Comparison of ENCODE assay signal across 8 cellular contexts in the genomic region with DNA sequence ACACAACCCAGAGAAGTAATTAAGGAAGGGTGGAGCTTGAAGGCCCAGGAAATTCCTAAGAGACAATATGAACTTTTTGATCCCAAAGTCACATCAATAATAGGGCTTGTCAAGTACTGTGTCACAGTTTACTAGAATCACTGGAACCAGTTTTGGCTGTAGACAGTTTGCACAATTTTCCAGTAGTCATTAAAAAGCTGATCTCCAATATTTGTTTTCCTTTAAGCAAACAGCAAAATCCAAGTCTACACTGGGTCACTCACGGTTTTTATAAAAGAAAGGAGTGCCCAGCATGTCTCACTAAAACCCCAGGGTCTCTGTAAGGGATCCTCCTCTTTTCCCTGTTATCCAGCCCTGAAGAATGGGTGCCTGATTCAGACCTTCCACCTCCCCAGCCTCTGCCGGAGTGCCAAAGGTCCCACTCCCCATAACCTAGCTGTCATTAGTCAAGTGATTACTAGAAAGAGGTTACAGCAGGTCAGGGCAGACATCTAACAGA. TPM values are rescaled to one million over a fixed set of nuclear protein-coding genes. Genes with fewer than 3 reads are reported as not detected.
A peak's percentile ranks its signal among the peaks of the same experiment; 100 is the strongest.
DNase-seq lines count a peak whose midpoint lies in the region; ATAC-seq and TF ChIP-seq lines count a peak whose summit lies in the region.

No MANE protein-coding gene starts in this region.

- no peaks in the 10 kb centered on the region for H3K36me3 ChIP-seq in RWPE2 (ENCODE audit: low read depth)
- no peaks in the 10 kb centered on the region for H3K36me3 ChIP-seq in fibroblast of lung (ENCODE audit: control insufficient read depth, insufficient read depth, low read length)
- H3K36me3 ChIP-seq in prostate gland: no peaks in the 10 kb centered on the region

- TF ChIP-seq CTCF in RWPE2 (IDR thresholded peaks at IDR 0.05; ENCODE audit: poor library complexity, severe bottlenecking) (no peak), fibroblast of lung (conservative IDR thresholded peaks at IDR 0.05 in 1 of 2, IDR thresholded peaks at IDR 0.05 in 1 of 2; ENCODE audit: low read depth in 1 of 2, low read length in 2 of 2) (no peak), prostate gland (IDR thresholded peaks at IDR 0.05) (no peak)

- H3K4me3 ChIP-seq in RWPE2 (ENCODE audit: severe bottlenecking): peak overlapping the region; percentile 80
- H3K4me3 ChIP-seq in fibroblast of lung (replicated peaks in 1 of 4; ENCODE audit: control extremely low read depth in 1 of 4, insufficient read depth in 1 of 4, low read depth in 3 of 4, low read length in 4 of 4): peak overlapping the region; percentile 94 to 99 (median 98)
- H3K4me3 ChIP-seq in prostate gland: peak overlapping the region; percentile 86

- peak overlapping the region; percentile 95 for H3K9ac ChIP-seq in fibroblast of lung (ENCODE audit: insufficient read depth, low read length)

- peak overlapping the region; percentile 90 for H3K4me2 ChIP-seq in fibroblast of lung (ENCODE audit: extremely low read depth, insufficient read depth, low read length)

- DNase-seq in ELF-1 (ENCODE audit: low read depth, low spot score): peak; percentile 13
- DNase-seq in RWPE2 (ENCODE audit: low spot score): no peak
- DNase-seq in fibroblast of lung (ENCODE audit: low read depth in 2 of 2): no peak
- DNase-seq in prostate gland (ENCODE audit: low spot score): no peak
- DNase-seq in D341Med (ENCODE audit: low spot score): no peak
- DNase-seq in posterior cingulate gyrus: no peak
- no peak for DNase-seq in MV-4-11 (lab: John Stamatoyannopoulos, UW)

- TF ChIP-seq POLR2A in prostate gland (IDR thresholded peaks at IDR 0.05): no peak

- H3K9me3 ChIP-seq in RWPE2 (ENCODE audit: severe bottlenecking) (no peaks in the 10 kb centered on the region), fibroblast of lung (ENCODE audit: control insufficient read depth, insufficient read depth, low read depth, low read length) (no peaks in the 10 kb centered on the region), prostate gland (no peaks in the 10 kb centered on the region)

- H3K27me3 ChIP-seq in RWPE2 (ENCODE audit: insufficient read depth, poor library complexity, severe bottlenecking) (no peaks in the 10 kb centered on the region), fibroblast of lung (ENCODE audit: control insufficient read depth, insufficient read depth, low read length) (no peaks in the 10 kb centered on the region), prostate gland (replicated peaks; ENCODE audit: insufficient read depth) (no peaks in the 10 kb centered on the region)

- peaks cover 9% of the 10 kb centered on the region for H3K79me2 ChIP-seq in fibroblast of lung (ENCODE audit: control insufficient read depth, insufficient read depth, low read length)

- H3K27ac ChIP-seq in RWPE2 (ENCODE audit: poor library complexity, severe bottlenecking) (peak overlapping the region; percentile 37), fibroblast of lung (ENCODE audit: insufficient read depth, low read length) (peak overlapping the region; percentile 87), prostate gland (peak overlapping the region; percentile 93)

- H4K20me1 ChIP-seq in fibroblast of lung (ENCODE audit: control insufficient read depth, extremely low read depth, insufficient read depth, low read length): no peaks in the 10 kb centered on the region

- intact Hi-C loops in prostate gland (cut with DNase I): no loop called here
- intact Hi-C loops in posterior cingulate gyrus (cut with DNase I): loop anchor here (1.0 to 2.0 kb wide), 2 partner anchors 120 to 195 kb away; partner anchors contain the start of genes CCAR1 and RUFY2

- H2AFZ ChIP-seq in fibroblast of lung (ENCODE audit: low read length): peak overlapping the region; percentile 85

- H3K4me1 ChIP-seq in RWPE2 (ENCODE audit: insufficient read depth, poor library complexity, severe bottlenecking): no peaks in the 10 kb centered on the region
- no peaks in the 10 kb centered on the region for H3K4me1 ChIP-seq in fibroblast of lung (ENCODE audit: control insufficient read depth, extremely low read depth, insufficient read depth, low read length)
- no peaks in the 10 kb centered on the region for H3K4me1 ChIP-seq in prostate gland (replicated peaks)

- ATAC-seq in RWPE2 (ENCODE audit: low read depth) (no peak), GM18909 (IDR thresholded peaks at IDR 0.05; ENCODE audit: poor library complexity, unreplicated experiment) (no peak)

- 4% methylated on average over 2 of the region's 2 CpGs for WGBS in prostate gland

RNA-seq across cellular contexts. Expression of gene SLC25A16, which starts 0.6 kb away (rescaled TPM):
- 8.2 and 15.7 TPM in 2 replicates for total RNA-seq in fibroblast of lung
- polyA plus RNA-seq in fibroblast of lung: 24.1 and 29.5 TPM in 2 replicates
- 12.8 and 13.9 TPM in 2 replicates for polyA plus RNA-seq in fibroblast of lung (2012)
- polyA minus RNA-seq in fibroblast of lung (ENCODE audit: low replicate concordance): 2.5 and 3.1 TPM in 2 replicates
- 10 to 100 TPM; 44.9 to 77.4 TPM for total RNA-seq in prostate gland

RNA-seq across cellular contexts. Expression of gene TET1, which starts 33.5 kb away (rescaled TPM):
- total RNA-seq in fibroblast of lung: 3.3 and 3.6 TPM in 2 replicates
- 1.2 and 4.7 TPM in 2 replicates for polyA plus RNA-seq in fibroblast of lung
- 0.41 and 1.9 TPM in 2 replicates for polyA plus RNA-seq in fibroblast of lung (2012)
- 2.1 and 5.1 TPM in 2 replicates for polyA minus RNA-seq in fibroblast of lung (ENCODE audit: low replicate concordance)
- 1 to 10 TPM; 5.1 to 6.0 TPM for total RNA-seq in prostate gland

RNA-seq across cellular contexts. Expression of gene DNA2, which starts 54.9 kb away (rescaled TPM):
- total RNA-seq in fibroblast of lung: 5.6 and 6.4 TPM in 2 replicates
- polyA plus RNA-seq in fibroblast of lung: 2.6 and 5.7 TPM in 2 replicates
- 1.4 and 3.3 TPM in 2 replicates for polyA plus RNA-seq in fibroblast of lung (2012)
- not detected in 2 replicates for polyA minus RNA-seq in fibroblast of lung (ENCODE audit: low replicate concordance)
- total RNA-seq in prostate gland: 1 to 10 TPM; 4.4 to 4.9 TPM

Comparison
In these comparisons a context has a peak if more than half of its experiments do, and no peak if none do; other contexts are left out.
1. H3K27ac ChIP-seq: peak in every context shown above with its lines; median percentile 93 in prostate gland; 87 in fibroblast of lung; 37 in RWPE2.